1 cellular context compared by ENCODE assay signal in genomic region chr18:3652380-3653262, GRCh38.
A peak's percentile ranks its signal among the peaks of the same experiment; 100 is the strongest.
TF ChIP-seq lines count a peak whose summit lies in the region.

No MANE protein-coding gene starts in this region.

TF ChIP-seq in HepG2, 621 proteins besides CTCF, POLR2A, EP300 and RAD21 (continued from another document and continues in another):
- TF ChIP-seq, protein P1, sequence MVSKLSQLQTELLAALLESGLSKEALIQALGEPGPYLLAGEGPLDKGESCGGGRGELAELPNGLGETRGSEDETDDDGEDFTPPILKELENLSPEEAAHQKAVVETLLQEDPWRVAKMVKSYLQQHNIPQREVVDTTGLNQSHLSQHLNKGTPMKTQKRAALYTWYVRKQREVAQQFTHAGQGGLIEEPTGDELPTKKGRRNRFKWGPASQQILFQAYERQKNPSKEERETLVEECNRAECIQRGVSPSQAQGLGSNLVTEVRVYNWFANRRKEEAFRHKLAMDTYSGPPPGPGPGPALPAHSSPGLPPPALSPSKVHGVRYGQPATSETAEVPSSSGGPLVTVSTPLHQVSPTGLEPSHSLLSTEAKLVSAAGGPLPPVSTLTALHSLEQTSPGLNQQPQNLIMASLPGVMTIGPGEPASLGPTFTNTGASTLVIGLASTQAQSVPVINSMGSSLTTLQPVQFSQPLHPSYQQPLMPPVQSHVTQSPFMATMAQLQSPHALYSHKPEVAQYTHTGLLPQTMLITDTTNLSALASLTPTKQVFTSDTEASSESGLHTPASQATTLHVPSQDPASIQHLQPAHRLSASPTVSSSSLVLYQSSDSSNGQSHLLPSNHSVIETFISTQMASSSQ (IDR thresholded peaks at IDR 0.05; ENCODE audit: low read depth), result no peak
- TF ChIP-seq, protein P1 (CRISPR knock-in tag; IDR thresholded peaks at IDR 0.05; ENCODE audit: borderline replicate concordance), result no peak
- TF ChIP-seq RFXAP (CRISPR knock-in tag; IDR thresholded peaks at IDR 0.05; ENCODE audit: borderline replicate concordance) (no peak), SCMH1 (CRISPR knock-in tag; IDR thresholded peaks at IDR 0.05; ENCODE audit: borderline replicate concordance) (no peak), MAZ (IDR thresholded peaks at IDR 0.05; ENCODE audit: borderline replicate concordance, low read depth, low read length) (no peak), MAZ (CRISPR knock-in tag; IDR thresholded peaks at IDR 0.05; ENCODE audit: low read depth) (no peak), ZNF318 (CRISPR knock-in tag; IDR thresholded peaks at IDR 0.05) (no peak), ZSCAN29 (CRISPR knock-in tag; conservative IDR thresholded peaks at IDR 0.05) (no peak), ZNF460 (CRISPR knock-in tag; IDR thresholded peaks at IDR 0.05; ENCODE audit: borderline replicate concordance) (no peak), ZNF383 (CRISPR knock-in tag; IDR thresholded peaks at IDR 0.05; ENCODE audit: borderline replicate concordance) (no peak), RORA (CRISPR knock-in tag; IDR thresholded peaks at IDR 0.05) (no peak), ELK4 (CRISPR knock-in tag; IDR thresholded peaks at IDR 0.05; ENCODE audit: borderline replicate concordance) (no peak), ATRX (CRISPR knock-in tag; IDR thresholded peaks at IDR 0.05; ENCODE audit: borderline replicate concordance) (no peak), RBFOX2 (IDR thresholded peaks at IDR 0.05; ENCODE audit: low read depth, low read length) (no peak), U2AF2 (IDR thresholded peaks at IDR 0.05; ENCODE audit: low read depth, low read length) (no peak), CCDC6 (CRISPR knock-in tag; IDR thresholded peaks at IDR 0.05) (no peak), ZNF792 (CRISPR knock-in tag; IDR thresholded peaks at IDR 0.05) (0 out of 2 replicates have a peak, but pooled peaks have one; percentile 20), ZNF256 (CRISPR knock-in tag; conservative IDR thresholded peaks at IDR 0.05) (no peak), JUN (CRISPR knock-in tag; IDR thresholded peaks at IDR 0.05) (no peak), SNAPC4 (CRISPR knock-in tag; IDR thresholded peaks at IDR 0.05) (no peak), ZKSCAN1 (IDR thresholded peaks at IDR 0.05; ENCODE audit: low read length) (no peak), ZNF605 (CRISPR knock-in tag; IDR thresholded peaks at IDR 0.05) (0 out of 2 replicates have a peak, but pooled peaks have one; percentile 56), TBP (CRISPR knock-in tag; IDR thresholded peaks at IDR 0.05) (no peak), SP2 (CRISPR knock-in tag; IDR thresholded peaks at IDR 0.05) (no peak), RARA (CRISPR knock-in tag; IDR thresholded peaks at IDR 0.05) (0 out of 2 replicates have a peak, but pooled peaks have one; percentile 21)
- TF ChIP-seq, protein P2, sequence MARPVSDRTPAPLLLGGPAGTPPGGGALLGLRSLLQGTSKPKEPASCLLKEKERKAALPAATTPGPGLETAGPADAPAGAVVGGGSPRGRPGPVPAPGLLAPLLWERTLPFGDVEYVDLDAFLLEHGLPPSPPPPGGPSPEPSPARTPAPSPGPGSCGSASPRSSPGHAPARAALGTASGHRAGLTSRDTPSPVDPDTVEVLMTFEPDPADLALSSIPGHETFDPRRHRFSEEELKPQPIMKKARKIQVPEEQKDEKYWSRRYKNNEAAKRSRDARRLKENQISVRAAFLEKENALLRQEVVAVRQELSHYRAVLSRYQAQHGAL (CRISPR knock-in tag; IDR thresholded peaks at IDR 0.05; ENCODE audit: not compliant biosample characterization), result no peak
- TF ChIP-seq, protein P3, sequence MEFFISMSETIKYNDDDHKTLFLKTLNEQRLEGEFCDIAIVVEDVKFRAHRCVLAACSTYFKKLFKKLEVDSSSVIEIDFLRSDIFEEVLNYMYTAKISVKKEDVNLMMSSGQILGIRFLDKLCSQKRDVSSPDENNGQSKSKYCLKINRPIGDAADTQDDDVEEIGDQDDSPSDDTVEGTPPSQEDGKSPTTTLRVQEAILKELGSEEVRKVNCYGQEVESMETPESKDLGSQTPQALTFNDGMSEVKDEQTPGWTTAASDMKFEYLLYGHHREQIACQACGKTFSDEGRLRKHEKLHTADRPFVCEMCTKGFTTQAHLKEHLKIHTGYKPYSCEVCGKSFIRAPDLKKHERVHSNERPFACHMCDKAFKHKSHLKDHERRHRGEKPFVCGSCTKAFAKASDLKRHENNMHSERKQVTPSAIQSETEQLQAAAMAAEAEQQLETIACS (CRISPR knock-in tag; IDR thresholded peaks at IDR 0.05), result no peak
- TF ChIP-seq, protein P4, sequence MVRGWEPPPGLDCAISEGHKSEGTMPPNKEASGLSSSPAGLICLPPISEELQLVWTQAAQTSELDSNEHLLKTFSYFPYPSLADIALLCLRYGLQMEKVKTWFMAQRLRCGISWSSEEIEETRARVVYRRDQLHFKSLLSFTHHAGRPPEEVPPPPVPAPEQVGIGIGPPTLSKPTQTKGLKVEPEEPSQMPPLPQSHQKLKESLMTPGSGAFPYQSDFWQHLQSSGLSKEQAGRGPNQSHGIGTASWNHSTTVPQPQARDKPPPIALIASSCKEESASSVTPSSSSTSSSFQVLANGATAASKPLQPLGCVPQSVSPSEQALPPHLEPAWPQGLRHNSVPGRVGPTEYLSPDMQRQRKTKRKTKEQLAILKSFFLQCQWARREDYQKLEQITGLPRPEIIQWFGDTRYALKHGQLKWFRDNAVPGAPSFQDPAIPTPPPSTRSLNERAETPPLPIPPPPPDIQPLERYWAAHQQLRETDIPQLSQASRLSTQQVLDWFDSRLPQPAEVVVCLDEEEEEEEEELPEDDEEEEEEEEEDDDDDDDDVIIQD (CRISPR knock-in tag; IDR thresholded peaks at IDR 0.05; ENCODE audit: low read depth), result peak; percentile 69; the same call in 1 of the 2 replicates
- TF ChIP-seq, protein P5, sequence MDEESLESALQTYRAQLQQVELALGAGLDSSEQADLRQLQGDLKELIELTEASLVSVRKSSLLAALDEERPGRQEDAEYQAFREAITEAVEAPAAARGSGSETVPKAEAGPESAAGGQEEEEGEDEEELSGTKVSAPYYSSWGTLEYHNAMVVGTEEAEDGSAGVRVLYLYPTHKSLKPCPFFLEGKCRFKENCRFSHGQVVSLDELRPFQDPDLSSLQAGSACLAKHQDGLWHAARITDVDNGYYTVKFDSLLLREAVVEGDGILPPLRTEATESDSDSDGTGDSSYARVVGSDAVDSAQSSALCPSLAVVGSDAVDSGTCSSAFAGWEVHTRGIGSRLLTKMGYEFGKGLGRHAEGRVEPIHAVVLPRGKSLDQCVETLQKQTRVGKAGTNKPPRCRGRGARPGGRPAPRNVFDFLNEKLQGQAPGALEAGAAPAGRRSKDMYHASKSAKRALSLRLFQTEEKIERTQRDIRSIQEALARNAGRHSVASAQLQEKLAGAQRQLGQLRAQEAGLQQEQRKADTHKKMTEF (CRISPR knock-in tag; IDR thresholded peaks at IDR 0.05), result peak; percentile 46; the same call in 1 of the 2 replicates
- TF ChIP-seq, protein P6, sequence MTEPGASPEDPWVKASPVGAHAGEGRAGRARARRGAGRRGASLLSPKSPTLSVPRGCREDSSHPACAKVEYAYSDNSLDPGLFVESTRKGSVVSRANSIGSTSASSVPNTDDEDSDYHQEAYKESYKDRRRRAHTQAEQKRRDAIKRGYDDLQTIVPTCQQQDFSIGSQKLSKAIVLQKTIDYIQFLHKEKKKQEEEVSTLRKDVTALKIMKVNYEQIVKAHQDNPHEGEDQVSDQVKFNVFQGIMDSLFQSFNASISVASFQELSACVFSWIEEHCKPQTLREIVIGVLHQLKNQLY (CRISPR knock-in tag; IDR thresholded peaks at IDR 0.05), result no peak
